In genomic region chr7:66553001-66553400, GRCh38 we compare ENCODE assay signal across 25 cellular contexts.
A peak's percentile ranks its signal among the peaks of the same experiment; 100 is the strongest.
DNase-seq lines count a peak whose midpoint lies in the region; ATAC-seq and TF ChIP-seq lines count a peak whose summit lies in the region.
"Had no signal": no experiment of that assay in that cellular context is flagged by ENCODE, and none has a peak within 500 bp of the region (broad histone marks: within the 10 kb centered on the region; RNA-seq: fewer than 3 reads in every experiment).

No MANE protein-coding gene starts in this region.

- H3K4me3 Mint-ChIP-seq in chondrocyte (ENCODE audit: unreplicated experiment), result no peak overlapping the region
- H3K4me3 Mint-ChIP-seq: B cell; CD8-positive, alpha-beta T cell had no signal

- no peaks in the 10 kb centered on the region for H3K27me3 Mint-ChIP-seq in chondrocyte (ENCODE audit: low read depth)
- H3K27me3 Mint-ChIP-seq: B cell had no signal

- H3K27ac ChIP-seq in SJCRH30, result no peak overlapping the region
- H3K27ac ChIP-seq: C4-2B, KMS-11, SK-N-MC had no signal

- peak overlapping the region; percentile 81 for H3K27ac Mint-ChIP-seq in chondrocyte (ENCODE audit: unreplicated experiment)
- H3K27ac Mint-ChIP-seq: B cell; CD8-positive, alpha-beta T cell had no signal

- TF ChIP-seq CTCF in chondrocyte (IDR thresholded peaks at IDR 0.05), result no peak

- intact Hi-C loops in posterior vena cava (cut with DNase I), result no loop called here

- peaks cover 39% of the 10 kb centered on the region for H3K36me3 ChIP-seq in SJCRH30

- peaks cover 24% of the 10 kb centered on the region for H3K36me3 Mint-ChIP-seq in chondrocyte (ENCODE audit: low read depth)

- no peaks in the 10 kb centered on the region for H3K9me3 ChIP-seq in SJCRH30 (replicated peaks)
- H3K9me3 ChIP-seq: Caco-2 had no signal

- H3K27me3 ChIP-seq in SJCRH30, result no peaks in the 10 kb centered on the region

- ATAC-seq in GM18870 (IDR thresholded peaks at IDR 0.05; ENCODE audit: unreplicated experiment), result no peak
- ATAC-seq: CD8-positive, alpha-beta T cell; GM12878; Panc1 had no signal

- no peaks in the 10 kb centered on the region for H3K9me3 Mint-ChIP-seq in chondrocyte (ENCODE audit: low read depth)
- H3K9me3 Mint-ChIP-seq: CD8-positive, alpha-beta T cell had no signal

- H3K4me1 ChIP-seq in SJCRH30, result no peaks in the 10 kb centered on the region
- H3K4me1 ChIP-seq: Caco-2 had no signal

- no peak overlapping the region for H3K4me3 ChIP-seq in Jurkat, Clone E6-1 (ENCODE audit: low read length)
- H3K4me3 ChIP-seq in SJCRH30, result no peak overlapping the region
- H3K4me3 ChIP-seq: GM12878, SK-N-MC had no signal

- peaks cover 20% of the 10 kb centered on the region for H3K4me1 Mint-ChIP-seq in chondrocyte (ENCODE audit: low read depth)

- peak; percentile 83 for DNase-seq in Jurkat, Clone E6-1 (ENCODE audit: low read depth, low spot score)
- DNase-seq in chondrocyte (ENCODE audit: low spot score) (peak; percentile 13), posterior vena cava (ENCODE audit: low spot score) (peak; percentile 52), NCI-H526 (lab: John Stamatoyannopoulos, UW) (no peak), SJCRH30 (no peak)
- DNase-seq in effector CD8-positive, alpha-beta T cell (lab: John Stamatoyannopoulos, UW), result no peak
- DNase-seq: Caco-2; CD8-positive, alpha-beta T cell; DMS79; GDM1; MM.1S; NCI-H1048; NCI-H1417; NCI-H1694; NCI-H2029 treated with DMSO at 0.1 percent for 48 hours; NCI-H446 treated with DMSO at 0.1 percent for 48 hours; NCI-H526 treated with DMSO at 0.1 percent for 48 hours; SHP77 treated with DMSO at 0.1 percent for 48 hours had no signal

Comparison
In these comparisons a context has a peak if more than half of its experiments do, and no peak if none do; other contexts are left out.
1. DNase-seq: peak in Jurkat, Clone E6-1 (single experiment), chondrocyte (single experiment) and posterior vena cava (single experiment); none in NCI-H526 (0 of 2), effector CD8-positive, alpha-beta T cell (single experiment) and SJCRH30 (0 of 2).